In the genomic region with DNA sequence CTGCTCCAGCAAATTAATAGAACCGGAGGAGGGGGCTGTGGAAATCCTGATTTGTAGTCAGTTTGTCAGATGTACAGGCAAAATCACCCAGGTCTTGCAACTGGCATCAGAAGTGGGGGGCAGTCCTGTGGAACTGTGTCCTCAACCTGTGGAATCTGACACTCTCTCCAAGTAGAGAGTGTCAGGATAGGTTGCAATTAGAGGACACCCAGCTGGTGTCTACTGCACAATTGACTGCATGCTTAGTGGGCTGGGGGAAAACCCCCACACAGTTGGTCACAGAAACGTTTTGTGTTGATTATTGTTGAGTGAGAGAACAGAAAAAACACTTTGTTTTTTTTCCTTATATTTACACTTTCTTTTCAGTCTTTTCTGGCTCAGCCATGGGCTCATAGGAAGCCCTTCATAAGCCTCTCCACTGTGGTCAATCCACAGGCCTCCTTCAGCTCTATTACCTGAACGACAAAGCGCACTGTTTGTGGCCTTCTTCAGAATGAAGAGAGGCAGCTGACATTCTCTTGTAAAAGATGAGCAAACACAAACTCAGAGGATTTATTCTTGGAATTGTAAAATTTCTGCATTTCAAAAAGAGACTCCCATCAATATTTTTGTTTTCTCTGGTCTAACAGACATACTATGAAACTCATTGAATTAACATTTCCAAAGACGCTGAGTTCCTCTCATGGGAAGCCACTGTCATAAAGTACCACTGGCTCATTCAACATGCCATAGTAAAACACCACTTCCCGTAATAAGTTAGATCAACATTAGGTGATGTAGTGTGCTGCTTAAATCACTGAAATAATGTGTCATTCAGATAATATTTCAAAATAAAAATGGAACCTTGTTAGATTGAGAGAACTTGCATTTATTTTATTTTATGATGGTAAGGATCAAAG, we compare ENCODE assay signal across 18 cellular contexts.
A peak's percentile ranks its signal among the peaks of the same experiment; 100 is the strongest.
DNase-seq lines count a peak whose midpoint lies in the region; ATAC-seq, FAIRE-seq and TF ChIP-seq lines count a peak whose summit lies in the region.
"Had no signal": no experiment of that assay in that cellular context is flagged by ENCODE, and none has a peak within 500 bp of the region (broad histone marks: within the 10 kb centered on the region; RNA-seq: fewer than 3 reads in every experiment).

No MANE protein-coding gene starts in this region.

- no peak for FAIRE-seq in RCC 7860 (lab: Jason Lieb, UNC)

- ATAC-seq in HG02884 (IDR thresholded peaks at IDR 0.05; ENCODE audit: unreplicated experiment) (peak; percentile 18), GM21786 (IDR thresholded peaks at IDR 0.05; ENCODE audit: unreplicated experiment) (no peak)

- TF ChIP-seq CTCF in GM12865 (IDR thresholded peaks at IDR 0.05; ENCODE audit: insufficient read depth, low read depth, low read length, missing control alignments) = no peak

- peaks cover 4% of the 10 kb centered on the region for H3K36me3 Mint-ChIP-seq in activated T-helper 1 cell treated with anti-CD3 and anti-CD28 coated beads, Interleukin-12 subunit alpha, Interleukin-12 subunit beta, Interleukin-2, Interleukin-4 antibody, amounts not matched to agents 30 ng/mL and 10 ng/mL and 1 ng/mL, durations not matched to agents 14 hours and 24 hours and 36 hours (ENCODE audit: low read depth)
- H3K36me3 Mint-ChIP-seq: activated CD4-positive, alpha-beta memory T cell treated with anti-CD3 and anti-CD28 coated beads for 36 hours had no signal

- DNase-seq in GM12865 (ENCODE audit: low read depth) (peak; percentile 5), myocyte (ENCODE audit: low read depth) (peak; percentile 17), RCC 7860 (ENCODE audit: low spot score) (no peak), anterior cingulate cortex (lab: John Stamatoyannopoulos, UW) (no peak), mesenteric fat pad (ENCODE audit: low spot score) (no peak)
- no peak for DNase-seq in activated T-helper 1 cell treated with anti-CD3 and anti-CD28 coated beads, Interleukin-12 subunit alpha, Interleukin-12 subunit beta, Interleukin-2, Interleukin-4 antibody, amounts not matched to agents 30 ng/mL and 10 ng/mL and 1 ng/mL, durations not matched to agents 14 hours and 24 hours and 36 hours (ENCODE audit: low spot score)
- DNase-seq: activated CD4-positive, alpha-beta memory T cell treated with anti-CD3 and anti-CD28 coated beads for 36 hours; activated T-cell treated with anti-CD3 and anti-CD28 coated beads, Interleukin-2, amount 50 U/mL, for 48 hours; C1 segment of cervical spinal cord; caudate nucleus; DMS 273 treated with DMSO at 0.1 percent for 48 hours; effector memory CD4-positive, alpha-beta T cell; NCI-H1694; NCI-H446 treated with DMSO at 0.1 percent for 48 hours; upper lobe of left lung had no signal

- intact Hi-C loops in activated T-helper 1 cell treated with anti-CD3 and anti-CD28 coated beads, Interleukin-12 subunit alpha, Interleukin-12 subunit beta, Interleukin-2, Interleukin-4 antibody, amounts not matched to agents 30 ng/mL and 10 ng/mL and 1 ng/mL, durations not matched to agents 14 hours and 24 hours and 36 hours (cut with micrococcal nuclease) = no loop called here

- H3K4me3 Mint-ChIP-seq in activated T-helper 1 cell treated with anti-CD3 and anti-CD28 coated beads, Interleukin-12 subunit alpha, Interleukin-12 subunit beta, Interleukin-2, Interleukin-4 antibody, amounts not matched to agents 30 ng/mL and 10 ng/mL and 1 ng/mL, durations not matched to agents 14 hours and 24 hours and 36 hours = no peak overlapping the region
- H3K4me3 Mint-ChIP-seq: activated CD4-positive, alpha-beta memory T cell treated with anti-CD3 and anti-CD28 coated beads for 36 hours; stimulated activated naive CD8-positive, alpha-beta T cell treated with anti-CD3 and anti-CD28 coated beads, Interleukin-15, Interleukin-2, amounts not matched to agents 100 ng/mL and 50 ng/mL, for 24 hours had no signal

- peaks cover 6% of the 10 kb centered on the region for H3K9me3 Mint-ChIP-seq in activated T-helper 1 cell treated with anti-CD3 and anti-CD28 coated beads, Interleukin-12 subunit alpha, Interleukin-12 subunit beta, Interleukin-2, Interleukin-4 antibody, amounts not matched to agents 30 ng/mL and 10 ng/mL and 1 ng/mL, durations not matched to agents 14 hours and 24 hours and 36 hours

- peaks cover 5% of the 10 kb centered on the region for H3K4me1 Mint-ChIP-seq in activated T-helper 1 cell treated with anti-CD3 and anti-CD28 coated beads, Interleukin-12 subunit alpha, Interleukin-12 subunit beta, Interleukin-2, Interleukin-4 antibody, amounts not matched to agents 30 ng/mL and 10 ng/mL and 1 ng/mL, durations not matched to agents 14 hours and 24 hours and 36 hours (ENCODE audit: low read depth)

- no peak overlapping the region for H3K4me3 ChIP-seq in GM12865 (ENCODE audit: low read depth, low read length)
- H3K4me3 ChIP-seq: upper lobe of left lung had no signal

- no peaks in the 10 kb centered on the region for H3K27me3 Mint-ChIP-seq in activated T-helper 1 cell treated with anti-CD3 and anti-CD28 coated beads, Interleukin-12 subunit alpha, Interleukin-12 subunit beta, Interleukin-2, Interleukin-4 antibody, amounts not matched to agents 30 ng/mL and 10 ng/mL and 1 ng/mL, durations not matched to agents 14 hours and 24 hours and 36 hours (ENCODE audit: insufficient read depth)

- H3K27ac Mint-ChIP-seq in activated T-helper 1 cell treated with anti-CD3 and anti-CD28 coated beads, Interleukin-12 subunit alpha, Interleukin-12 subunit beta, Interleukin-2, Interleukin-4 antibody, amounts not matched to agents 30 ng/mL and 10 ng/mL and 1 ng/mL, durations not matched to agents 14 hours and 24 hours and 36 hours = peak overlapping the region; percentile 50
- H3K27ac Mint-ChIP-seq: activated CD4-positive, alpha-beta memory T cell treated with anti-CD3 and anti-CD28 coated beads for 36 hours; stimulated activated naive CD8-positive, alpha-beta T cell treated with anti-CD3 and anti-CD28 coated beads, Interleukin-15, Interleukin-2, amounts not matched to agents 100 ng/mL and 50 ng/mL, for 24 hours had no signal

Comparison
In these comparisons a context has a peak if more than half of its experiments do, and no peak if none do; other contexts are left out.
1. DNase-seq: peak in GM12865 (single experiment) and myocyte (single experiment); none in activated T-helper 1 cell treated with anti-CD3 and anti-CD28 coated beads, Interleukin-12 subunit alpha, Interleukin-12 subunit beta, Interleukin-2, Interleukin-4 antibody, amounts not matched to agents 30 ng/mL and 10 ng/mL and 1 ng/mL, durations not matched to agents 14 hours and 24 hours and 36 hours (single experiment), RCC 7860 (single experiment), anterior cingulate cortex (0 of 58) and mesenteric fat pad (single experiment).